1 cellular context compared by ENCODE assay signal in the genomic region with DNA sequence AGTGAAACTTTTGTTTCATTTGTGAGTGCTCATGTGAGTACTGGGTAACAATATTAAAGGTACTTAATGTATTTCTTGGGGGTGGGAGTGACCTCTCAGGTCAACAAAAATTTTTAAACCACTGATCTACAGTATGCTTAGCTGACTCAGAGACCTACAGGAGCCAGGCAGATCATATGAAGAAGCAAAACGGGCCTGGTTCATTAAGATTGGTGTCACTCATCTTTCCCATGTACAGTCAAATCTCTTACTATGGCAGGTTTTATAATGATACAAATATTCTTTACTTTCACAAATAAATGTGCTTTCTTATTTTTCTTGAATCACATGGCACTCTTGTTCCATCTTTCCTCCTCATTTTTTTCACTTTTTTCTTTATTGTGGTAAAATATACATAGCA.
TF ChIP-seq lines count a peak whose summit lies in the region.

No MANE protein-coding gene starts in this region.

TF ChIP-seq in K562, 482 proteins besides CTCF, POLR2A, EP300 and RAD21:
- TF ChIP-seq, protein P1, sequence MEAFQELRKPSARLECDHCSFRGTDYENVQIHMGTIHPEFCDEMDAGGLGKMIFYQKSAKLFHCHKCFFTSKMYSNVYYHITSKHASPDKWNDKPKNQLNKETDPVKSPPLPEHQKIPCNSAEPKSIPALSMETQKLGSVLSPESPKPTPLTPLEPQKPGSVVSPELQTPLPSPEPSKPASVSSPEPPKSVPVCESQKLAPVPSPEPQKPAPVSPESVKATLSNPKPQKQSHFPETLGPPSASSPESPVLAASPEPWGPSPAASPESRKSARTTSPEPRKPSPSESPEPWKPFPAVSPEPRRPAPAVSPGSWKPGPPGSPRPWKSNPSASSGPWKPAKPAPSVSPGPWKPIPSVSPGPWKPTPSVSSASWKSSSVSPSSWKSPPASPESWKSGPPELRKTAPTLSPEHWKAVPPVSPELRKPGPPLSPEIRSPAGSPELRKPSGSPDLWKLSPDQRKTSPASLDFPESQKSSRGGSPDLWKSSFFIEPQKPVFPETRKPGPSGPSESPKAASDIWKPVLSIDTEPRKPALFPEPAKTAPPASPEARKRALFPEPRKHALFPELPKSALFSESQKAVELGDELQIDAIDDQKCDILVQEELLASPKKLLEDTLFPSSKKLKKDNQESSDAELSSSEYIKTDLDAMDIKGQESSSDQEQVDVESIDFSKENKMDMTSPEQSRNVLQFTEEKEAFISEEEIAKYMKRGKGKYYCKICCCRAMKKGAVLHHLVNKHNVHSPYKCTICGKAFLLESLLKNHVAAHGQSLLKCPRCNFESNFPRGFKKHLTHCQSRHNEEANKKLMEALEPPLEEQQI (IDR thresholded peaks at IDR 0.05) = no peak
- TF ChIP-seq, protein P2, sequence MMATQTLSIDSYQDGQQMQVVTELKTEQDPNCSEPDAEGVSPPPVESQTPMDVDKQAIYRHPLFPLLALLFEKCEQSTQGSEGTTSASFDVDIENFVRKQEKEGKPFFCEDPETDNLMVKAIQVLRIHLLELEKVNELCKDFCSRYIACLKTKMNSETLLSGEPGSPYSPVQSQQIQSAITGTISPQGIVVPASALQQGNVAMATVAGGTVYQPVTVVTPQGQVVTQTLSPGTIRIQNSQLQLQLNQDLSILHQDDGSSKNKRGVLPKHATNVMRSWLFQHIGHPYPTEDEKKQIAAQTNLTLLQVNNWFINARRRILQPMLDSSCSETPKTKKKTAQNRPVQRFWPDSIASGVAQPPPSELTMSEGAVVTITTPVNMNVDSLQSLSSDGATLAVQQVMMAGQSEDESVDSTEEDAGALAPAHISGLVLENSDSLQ (IDR thresholded peaks at IDR 0.05) = peak; percentile 59
